1 cellular context compared by ENCODE assay signal in the genomic region with DNA sequence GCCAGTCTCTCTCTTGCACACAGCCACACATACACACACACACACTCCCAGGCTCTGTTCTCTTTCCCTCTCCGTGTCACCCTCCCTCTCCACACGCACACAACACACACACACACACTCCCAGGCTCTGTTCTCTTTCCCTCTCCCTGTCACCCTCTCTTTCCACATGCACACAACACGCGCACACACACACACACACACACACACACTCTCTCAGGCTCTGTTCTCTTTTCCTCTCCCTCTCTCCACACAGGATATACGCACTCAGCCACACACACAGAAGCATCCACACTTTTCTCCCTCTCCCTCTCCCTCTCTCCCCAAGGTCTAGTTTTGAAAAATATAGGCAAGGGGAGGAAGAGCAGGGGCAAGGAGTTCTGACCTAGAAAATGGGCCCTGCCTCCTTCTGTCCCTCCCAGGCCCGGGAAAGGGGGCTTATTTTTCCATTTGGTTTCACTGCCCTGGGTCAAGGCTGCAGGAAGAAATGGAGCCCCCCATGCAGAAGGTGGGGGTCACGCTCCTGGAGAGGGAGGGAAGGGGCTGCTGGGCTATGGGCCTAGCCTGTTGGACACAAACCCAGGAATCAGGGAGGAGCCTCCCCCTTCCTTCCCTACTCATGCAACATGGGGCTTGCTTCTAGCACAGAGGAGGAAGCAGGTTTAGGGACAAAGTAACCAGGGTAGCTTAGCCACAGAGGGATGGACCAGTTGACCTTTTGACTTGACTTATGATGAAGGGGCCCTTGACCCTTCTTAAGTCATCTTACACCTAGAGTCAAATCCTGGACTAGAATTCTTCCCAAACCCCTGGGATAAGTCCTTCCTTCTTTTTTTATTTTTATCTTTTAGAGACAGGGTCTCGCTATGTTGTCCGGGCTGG.
TF ChIP-seq lines count a peak whose summit lies in the region.

No MANE protein-coding gene starts in this region.

TF ChIP-seq in WTC11, 78 proteins besides CTCF, POLR2A, EP300 and RAD21 (continued from another document):
- TF ChIP-seq ZNF281 (CRISPR knock-in tag; IDR thresholded peaks at IDR 0.05): no peak
